8 cellular contexts compared by ENCODE assay signal in the genomic region with DNA sequence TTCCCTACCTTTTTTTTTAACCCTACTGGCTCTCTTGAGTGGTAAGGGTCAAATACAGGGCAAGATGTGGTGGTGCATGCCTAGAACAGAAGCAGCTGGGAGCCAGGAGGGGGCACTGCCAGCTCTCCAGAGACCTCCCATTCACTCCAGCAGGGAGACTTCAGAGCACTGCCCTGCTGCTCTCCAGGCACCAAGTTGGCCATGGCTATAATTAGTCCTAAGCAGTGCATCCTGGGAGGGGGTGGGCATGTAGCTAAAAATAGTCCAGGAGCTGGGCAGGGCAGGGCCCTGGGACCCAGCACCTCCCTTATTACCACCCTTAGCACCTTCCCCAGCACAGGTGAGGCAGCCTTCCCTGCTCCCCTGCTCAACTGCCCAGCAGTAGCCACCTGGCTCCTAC.
DNase-seq lines count a peak whose midpoint lies in the region; FAIRE-seq and TF ChIP-seq lines count a peak whose summit lies in the region.

No MANE protein-coding gene starts in this region.

- no peaks in the 10 kb centered on the region for H4K20me1 ChIP-seq in Loucy (ENCODE audit: insufficient read depth, low read length, poor library complexity, severe bottlenecking)

- H3K9ac ChIP-seq in Loucy (ENCODE audit: low read depth, low read length, poor library complexity, severe bottlenecking), result no peak overlapping the region
- H3K9ac ChIP-seq in parathyroid adenoma, result no peak overlapping the region

- H3K27ac ChIP-seq in parathyroid adenoma, result peak overlapping the region; percentile 20

- H3K79me2 ChIP-seq in Loucy (ENCODE audit: insufficient read depth, low read length) (no peaks in the 10 kb centered on the region), parathyroid adenoma (no peaks in the 10 kb centered on the region)

- peak; percentile 77 for TF ChIP-seq CTCF in Loucy (conservative IDR thresholded peaks at IDR 0.05; ENCODE audit: low read length)
- peak; percentile 17 for TF ChIP-seq CTCF in cardiac fibroblast (IDR thresholded peaks at IDR 0.05; ENCODE audit: low read depth, low read length)
- peak; percentile 45 for TF ChIP-seq CTCF in parathyroid adenoma (IDR thresholded peaks at IDR 0.05)

- no peaks in the 10 kb centered on the region for H3K9me3 ChIP-seq in Loucy (ENCODE audit: insufficient read depth, low read depth, low read length)
- H3K9me3 ChIP-seq in parathyroid adenoma (ENCODE audit: control insufficient read depth, low read length), result no peaks in the 10 kb centered on the region

- H3K27me3 ChIP-seq in Loucy (ENCODE audit: insufficient read depth, low read length, poor library complexity, severe bottlenecking) (no peaks in the 10 kb centered on the region), parathyroid adenoma (ENCODE audit: control insufficient read depth, insufficient read depth, low read length) (no peaks in the 10 kb centered on the region)

- H3K4me1 ChIP-seq in Loucy (ENCODE audit: insufficient read depth, low read length, poor library complexity, severe bottlenecking), result peaks cover 7% of the 10 kb centered on the region
- peaks cover 40% of the 10 kb centered on the region for H3K4me1 ChIP-seq in parathyroid adenoma

- H3K9me2 ChIP-seq in Loucy (replicated peaks; ENCODE audit: low read depth, low read length), result no peaks in the 10 kb centered on the region

- H3K4me3 ChIP-seq in Loucy (ENCODE audit: low read length, poor library complexity, severe bottlenecking) (no peak overlapping the region), cardiac fibroblast (replicated peaks in 1 of 2; ENCODE audit: low read depth in 2 of 2, low read length in 2 of 2) (no peak overlapping the region), parathyroid adenoma (ENCODE audit: low read depth, low read length) (no peak overlapping the region)

- H3K4me2 ChIP-seq in Loucy (ENCODE audit: low read depth, low read length, poor library complexity, severe bottlenecking) (no peak overlapping the region), parathyroid adenoma (ENCODE audit: low read length) (no peak overlapping the region)

- DNase-seq in NCI-H2227 (lab: John Stamatoyannopoulos, UW; ENCODE audit: unreplicated experiment) (peak; percentile 17), NCI-H2227 treated with DMSO at 0.1 percent for 48 hours (lab: John Stamatoyannopoulos, UW) (no peak), cardiac fibroblast (ENCODE audit: low read depth in 2 of 2) (peak; percentile 46 to 70), NCI-H187 (lab: John Stamatoyannopoulos, UW) (no peak), GM19239 (ENCODE audit: insufficient read length, low spot score) (no peak)
- DNase-seq in activated CD4-positive, alpha-beta T cell treated with anti-CD3 and anti-CD28 coated beads for 1 hour, result no peak

- H3K36me3 ChIP-seq in Loucy (ENCODE audit: insufficient read depth, low read length) (no peaks in the 10 kb centered on the region), parathyroid adenoma (ENCODE audit: control insufficient read depth, insufficient read depth, low read length) (no peaks in the 10 kb centered on the region)

- H2AFZ ChIP-seq in Loucy (ENCODE audit: low read length) (no peak overlapping the region), parathyroid adenoma (no peak overlapping the region)

- FAIRE-seq in GM19239 (lab: Jason Lieb, UNC), result no peak

- no peaks in the 10 kb centered on the region for H3F3A ChIP-seq in Loucy (ENCODE audit: low read depth)

Comparison
In these comparisons a context has a peak if more than half of its experiments do, and no peak if none do; other contexts are left out.
1. DNase-seq: peak in NCI-H2227 (single experiment) and cardiac fibroblast (2 of 2); none in NCI-H2227 treated with DMSO at 0.1 percent for 48 hours (single experiment), NCI-H187 (0 of 2), GM19239 (single experiment) and activated CD4-positive, alpha-beta T cell treated with anti-CD3 and anti-CD28 coated beads for 1 hour (single experiment).
2. CTCF ChIP-seq: peak in every context shown above with its lines; median percentile 77 in Loucy; 45 in parathyroid adenoma; 17 in cardiac fibroblast.